25 cellular contexts compared by ENCODE assay signal in the genomic region with DNA sequence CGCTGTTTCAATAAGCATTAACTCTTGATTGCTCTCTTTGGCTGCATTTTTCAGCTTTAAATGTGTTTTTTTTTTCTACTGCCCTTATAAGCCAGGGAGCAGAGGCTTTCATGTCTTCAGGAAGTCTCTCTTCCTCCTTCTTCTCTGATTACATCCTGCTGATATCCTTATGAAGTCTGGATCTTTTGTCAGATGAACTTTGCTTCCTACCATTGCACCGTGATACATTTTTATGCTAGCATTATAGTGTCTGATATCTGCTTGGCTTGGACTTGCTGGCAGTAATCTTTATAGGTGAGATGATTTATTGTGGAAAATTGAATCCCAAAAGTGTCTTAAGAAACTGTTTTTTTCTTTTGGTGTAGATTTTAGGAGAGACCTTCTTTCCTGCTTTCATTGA.
"Had no signal": no experiment of that assay in that cellular context is flagged by ENCODE, and none has a peak within 500 bp of the region (broad histone marks: within the 10 kb centered on the region; RNA-seq: fewer than 3 reads in every experiment).

No MANE protein-coding gene starts in this region.

- H3K27ac ChIP-seq: coronary artery, dorsolateral prefrontal cortex, esophagus muscularis mucosa, foreskin keratinocyte, gastroesophageal sphincter, heart left ventricle, hepatocyte, left lung had no signal

- H3K4me1 Mint-ChIP-seq: immature natural killer cell, naive B cell had no signal

- H3K27me3 ChIP-seq: foreskin keratinocyte, gastroesophageal sphincter, hepatocyte had no signal

- H3K4me3 ChIP-seq: coronary artery, dorsolateral prefrontal cortex, esophagus muscularis mucosa, gastroesophageal sphincter, heart left ventricle, hepatocyte, left lung, lung had no signal

- H3K4me3 Mint-ChIP-seq: immature natural killer cell, memory B cell, naive B cell had no signal

- H2AFZ ChIP-seq: hepatocyte had no signal

- H3K27ac Mint-ChIP-seq: immature natural killer cell, memory B cell, naive B cell had no signal

- H3K4me1 ChIP-seq: esophagus muscularis mucosa had no signal

- H3K36me3 ChIP-seq: esophagus muscularis mucosa, gastroesophageal sphincter, heart left ventricle, left lung had no signal

- H3K36me3 Mint-ChIP-seq: immature natural killer cell, memory B cell, naive B cell had no signal

- H3K4me2 ChIP-seq: hepatocyte had no signal

- FAIRE-seq: colon, frontal cortex, kidney had no signal

- ATAC-seq: foreskin keratinocyte, gastroesophageal sphincter, heart left ventricle, left lung, left ventricle myocardium superior had no signal

- DNase-seq: dermis blood vessel endothelial cell; dorsolateral prefrontal cortex; effector CD4-positive, alpha-beta T cell; effector memory CD4-positive, alpha-beta T cell; foreskin keratinocyte; heart left ventricle; hypothalamus; immature natural killer cell; islet precursor cell; kidney; kidney glomerular epithelial cell; left lung; left ventricle myocardium superior; mammary epithelial cell; mesendoderm; midbrain; naive B cell had no signal

- H3K9me3 Mint-ChIP-seq: immature natural killer cell, memory B cell, naive B cell had no signal

- H3K79me2 ChIP-seq: hepatocyte had no signal

- H3K9me3 ChIP-seq: esophagus muscularis mucosa, gastroesophageal sphincter, heart left ventricle, left lung had no signal
